Comparison of ENCODE assay signal across 28 cellular contexts in the genomic region with DNA sequence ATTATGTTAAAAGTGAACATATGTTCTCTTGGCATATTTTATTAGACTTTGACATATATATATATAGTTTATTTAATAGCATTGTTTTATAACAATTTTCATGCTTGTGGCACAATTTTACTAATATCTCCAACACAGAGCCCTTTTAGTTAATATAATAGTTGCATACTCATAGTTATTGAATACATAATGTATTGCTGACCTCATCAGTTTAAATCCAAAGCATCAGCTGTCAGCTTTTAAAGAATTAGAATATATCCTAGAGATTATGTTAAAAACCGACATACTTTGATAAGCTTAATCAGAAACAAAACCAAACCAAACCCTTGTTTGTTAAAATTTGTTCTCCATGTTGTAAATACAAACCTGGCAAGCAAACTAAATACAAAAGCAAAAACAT.
"Had no signal": no experiment of that assay in that cellular context is flagged by ENCODE, and none has a peak within 500 bp of the region (broad histone marks: within the 10 kb centered on the region; RNA-seq: fewer than 3 reads in every experiment).

No MANE protein-coding gene starts in this region.

- H3K4me3 ChIP-seq: neural progenitor cell, ovary, psoas muscle, skin epidermis, smooth muscle cell, spleen, suprapubic skin, testis, tibial artery, transverse colon, upper lobe of right lung, uterus had no signal

- H3K79me2 ChIP-seq: parathyroid adenoma had no signal

- H3K27me3 ChIP-seq: neural progenitor cell, ovary, spleen, suprapubic skin, testis, tibial artery, transverse colon, upper lobe of right lung, uterus had no signal

- H3K9me3 ChIP-seq: ovary, psoas muscle, spleen, suprapubic skin, testis, tibial artery, transverse colon, upper lobe of right lung, uterus had no signal

- H3K4me1 ChIP-seq: neural progenitor cell, parathyroid adenoma, spleen, suprapubic skin, testis, transverse colon, upper lobe of right lung, uterus had no signal

- ATAC-seq: natural killer cell; psoas muscle; right cardiac atrium; sciatic nerve; stimulated activated memory B cell treated with anti-CD40 and anti-IgM and Interleukin-4, amounts not matched to agents 10 μg/mL and 1 μg/mL and 100 μg/mL, for 72 hours; stimulated activated naive CD8-positive, alpha-beta T cell treated with anti-CD3 and anti-CD28 coated beads, Interleukin-15, amount 100 ng/mL, for 72 hours; stimulated activated naive CD8-positive, alpha-beta T cell treated with anti-CD3 and anti-CD28 coated beads, Interleukin-15, Interleukin-2, amounts not matched to agents 100 U/mL and 50 U/mL, for 24 hours; upper lobe of right lung had no signal

- H3K36me3 ChIP-seq: neural progenitor cell, ovary, spleen, suprapubic skin, upper lobe of right lung, uterus had no signal

- H3K27ac ChIP-seq: neural progenitor cell, ovary, parathyroid adenoma, psoas muscle, skin epidermis, spleen, suprapubic skin, testis, tibial artery, transverse colon, upper lobe of right lung, uterus had no signal

- H3K4me2 ChIP-seq: neural progenitor cell, smooth muscle cell had no signal

- H3K9ac ChIP-seq: neural progenitor cell, parathyroid adenoma had no signal

- DNase-seq: natural killer cell; occipital lobe; ovary; posterior cingulate gyrus; psoas muscle; right cardiac atrium; spleen; stimulated activated CD4-positive, alpha-beta T cell treated with anti-CD3 and anti-CD28 coated beads, Interleukin-12 subunit alpha, Interleukin-12 subunit beta, amount 100 ng/mL, for 4 hours; stimulated activated CD4-positive, alpha-beta T cell treated with anti-CD3 and anti-CD28 coated beads, Interleukin-1b, Interleukin-23, amount 100 ng/mL, for 48 hours; stimulated activated CD4-positive, alpha-beta T cell treated with anti-CD3 and anti-CD28 coated beads, Interleukin-4, amount 100 ng/mL, for 1 hour; stimulated activated CD4-positive, alpha-beta T cell treated with anti-CD3 and anti-CD28 coated beads, Interleukin-4, amount 100 ng/mL, for 4 hours; stimulated activated CD8-positive, alpha-beta memory T cell treated with anti-CD3 and anti-CD28 coated beads, Interleukin-4, amount 100 ng/mL, for 48 hours; stimulated activated naive CD4-positive, alpha-beta T cell; stimulated activated naive CD8-positive, alpha-beta T cell treated with anti-CD3 and anti-CD28 coated beads, Interleukin-15, amount 100 ng/mL, for 72 hours; stimulated activated naive CD8-positive, alpha-beta T cell treated with anti-CD3 and anti-CD28 coated beads, Interleukin-15, Interleukin-2, amounts not matched to agents 100 U/mL and 50 U/mL, for 24 hours; substantia nigra; testis; tibial artery; transverse colon; upper lobe of right lung; uterus had no signal

- H2AFZ ChIP-seq: neural progenitor cell, parathyroid adenoma had no signal
